Comparison of ENCODE assay signal across 15 cellular contexts in genomic region chr3:60855250-60855649, GRCh38.
"Had no signal": no experiment of that assay in that cellular context is flagged by ENCODE, and none has a peak within 500 bp of the region (broad histone marks: within the 10 kb centered on the region; RNA-seq: fewer than 3 reads in every experiment).

No MANE protein-coding gene starts in this region.

- H3K4me3 ChIP-seq: adrenal gland, breast epithelium, heart right ventricle, left ventricle myocardium inferior, suprapubic skin had no signal

- H3K4me1 ChIP-seq: adrenal gland, breast epithelium, left ventricle myocardium inferior, suprapubic skin had no signal

- H3K27ac ChIP-seq: adrenal gland, breast epithelium, left ventricle myocardium inferior, suprapubic skin had no signal

- H3K27me3 ChIP-seq: adrenal gland, breast epithelium, heart right ventricle, suprapubic skin had no signal

- H3K9me3 ChIP-seq: adrenal gland, breast epithelium, suprapubic skin had no signal

- H3K36me3 ChIP-seq: adrenal gland, breast epithelium, heart right ventricle, left ventricle myocardium inferior, suprapubic skin had no signal

- DNase-seq: activated CD4-positive, alpha-beta T cell treated with anti-CD3 and anti-CD28 coated beads for 36 hours; activated CD4-positive, alpha-beta T cell treated with anti-CD3 and anti-CD28 coated beads, Interleukin-2, amount 50 U/mL, for 48 hours; activated gamma-delta T cell treated with Interleukin-2 at 50 U/mL for 16 hours; cortex of kidney; effector CD4-positive, alpha-beta T cell; heart right ventricle; left ventricle myocardium inferior; stimulated activated CD4-positive, alpha-beta T cell treated with anti-CD3 and anti-CD28 coated beads, Interleukin-12 subunit alpha, Interleukin-12 subunit beta, amount 100 ng/mL, for 4 hours; stimulated activated CD4-positive, alpha-beta T cell treated with anti-CD3 and anti-CD28 coated beads, Interleukin-1b, Interleukin-23, amount 100 ng/mL, for 48 hours had no signal

- ATAC-seq: activated CD4-positive, alpha-beta T cell treated with anti-CD3 and anti-CD28 coated beads for 36 hours; activated naive CD4-positive, alpha-beta T cell treated with anti-CD3 and anti-CD28 coated beads, Interleukin-2, amount 50 U/mL, for 72 hours; esophagus mucosa; heart right ventricle; WTC11 had no signal
